1 cellular context compared by ENCODE assay signal in the genomic region with DNA sequence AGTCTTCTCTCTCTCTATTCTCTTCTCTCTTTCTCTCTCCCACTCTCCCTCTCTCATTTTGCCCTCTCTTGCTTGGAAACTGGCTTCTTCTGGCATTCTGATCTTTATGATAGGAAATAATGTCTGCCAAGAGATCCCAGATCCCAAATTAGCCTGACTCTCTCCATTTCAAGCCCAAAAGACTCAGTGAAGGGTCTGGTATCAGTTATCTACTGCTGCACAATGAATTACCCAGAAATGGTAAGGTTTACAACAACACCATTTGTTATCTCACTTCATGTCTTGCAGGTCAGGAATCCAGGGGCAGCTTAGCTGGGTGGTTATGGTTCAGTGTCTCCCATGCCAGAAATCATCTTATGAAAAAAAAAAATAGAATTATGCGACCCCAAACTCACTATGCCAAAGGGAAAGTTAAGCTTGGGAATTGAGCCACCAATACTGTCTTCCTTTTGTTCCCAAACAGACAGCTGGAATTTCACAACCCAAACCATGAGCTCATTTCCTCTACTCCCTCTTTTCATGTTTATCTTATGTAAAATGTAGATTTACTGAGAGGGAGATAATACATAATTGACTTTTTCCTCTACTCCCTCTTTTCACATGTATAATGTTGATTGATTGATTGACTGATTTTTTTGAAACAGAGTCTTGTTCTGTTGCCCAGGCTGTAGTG.
TF ChIP-seq lines count a peak whose summit lies in the region.

No MANE protein-coding gene starts in this region.

TF ChIP-seq in WTC11, 78 proteins besides CTCF, POLR2A, EP300 and RAD21 (continued from another document):
- TF ChIP-seq, protein P1, sequence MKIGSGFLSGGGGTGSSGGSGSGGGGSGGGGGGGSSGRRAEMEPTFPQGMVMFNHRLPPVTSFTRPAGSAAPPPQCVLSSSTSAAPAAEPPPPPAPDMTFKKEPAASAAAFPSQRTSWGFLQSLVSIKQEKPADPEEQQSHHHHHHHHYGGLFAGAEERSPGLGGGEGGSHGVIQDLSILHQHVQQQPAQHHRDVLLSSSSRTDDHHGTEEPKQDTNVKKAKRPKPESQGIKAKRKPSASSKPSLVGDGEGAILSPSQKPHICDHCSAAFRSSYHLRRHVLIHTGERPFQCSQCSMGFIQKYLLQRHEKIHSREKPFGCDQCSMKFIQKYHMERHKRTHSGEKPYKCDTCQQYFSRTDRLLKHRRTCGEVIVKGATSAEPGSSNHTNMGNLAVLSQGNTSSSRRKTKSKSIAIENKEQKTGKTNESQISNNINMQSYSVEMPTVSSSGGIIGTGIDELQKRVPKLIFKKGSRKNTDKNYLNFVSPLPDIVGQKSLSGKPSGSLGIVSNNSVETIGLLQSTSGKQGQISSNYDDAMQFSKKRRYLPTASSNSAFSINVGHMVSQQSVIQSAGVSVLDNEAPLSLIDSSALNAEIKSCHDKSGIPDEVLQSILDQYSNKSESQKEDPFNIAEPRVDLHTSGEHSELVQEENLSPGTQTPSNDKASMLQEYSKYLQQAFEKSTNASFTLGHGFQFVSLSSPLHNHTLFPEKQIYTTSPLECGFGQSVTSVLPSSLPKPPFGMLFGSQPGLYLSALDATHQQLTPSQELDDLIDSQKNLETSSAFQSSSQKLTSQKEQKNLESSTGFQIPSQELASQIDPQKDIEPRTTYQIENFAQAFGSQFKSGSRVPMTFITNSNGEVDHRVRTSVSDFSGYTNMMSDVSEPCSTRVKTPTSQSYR (CRISPR knock-in tag; IDR thresholded peaks at IDR 0.05): no peak
- TF ChIP-seq, protein P2, sequence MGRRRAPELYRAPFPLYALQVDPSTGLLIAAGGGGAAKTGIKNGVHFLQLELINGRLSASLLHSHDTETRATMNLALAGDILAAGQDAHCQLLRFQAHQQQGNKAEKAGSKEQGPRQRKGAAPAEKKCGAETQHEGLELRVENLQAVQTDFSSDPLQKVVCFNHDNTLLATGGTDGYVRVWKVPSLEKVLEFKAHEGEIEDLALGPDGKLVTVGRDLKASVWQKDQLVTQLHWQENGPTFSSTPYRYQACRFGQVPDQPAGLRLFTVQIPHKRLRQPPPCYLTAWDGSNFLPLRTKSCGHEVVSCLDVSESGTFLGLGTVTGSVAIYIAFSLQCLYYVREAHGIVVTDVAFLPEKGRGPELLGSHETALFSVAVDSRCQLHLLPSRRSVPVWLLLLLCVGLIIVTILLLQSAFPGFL (CRISPR knock-in tag; IDR thresholded peaks at IDR 0.05; ENCODE audit: borderline replicate concordance): no peak
- TF ChIP-seq ZNF416 (CRISPR knock-in tag; IDR thresholded peaks at IDR 0.05) (no peak), SP1 (CRISPR knock-in tag; conservative IDR thresholded peaks at IDR 0.05) (no peak), ZNF232 (CRISPR knock-in tag; IDR thresholded peaks at IDR 0.05) (no peak), NFYB (CRISPR knock-in tag; conservative IDR thresholded peaks at IDR 0.05; ENCODE audit: low read depth) (no peak)
